Comparison of ENCODE assay signal across 9 cellular contexts in the genomic region with DNA sequence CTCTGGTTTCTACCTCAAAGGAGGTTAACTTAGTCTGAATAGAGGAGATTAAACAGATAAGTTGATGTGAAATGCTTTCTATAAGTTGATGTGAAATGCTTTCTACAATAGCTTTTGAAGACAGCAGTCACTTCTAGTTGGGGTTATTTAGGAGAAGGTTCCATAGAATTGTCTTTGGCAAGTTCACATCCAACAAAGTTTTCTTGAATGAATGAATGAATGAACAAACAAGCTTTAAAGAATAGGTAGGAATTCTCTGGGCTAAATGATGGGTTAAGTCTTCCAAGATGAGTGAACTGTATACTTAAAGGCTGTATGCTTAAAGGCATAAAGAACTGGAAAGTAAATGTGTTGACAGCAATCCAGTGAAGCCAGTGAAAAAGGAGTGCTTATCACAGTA. TPM values are rescaled to one million over a fixed set of nuclear protein-coding genes. Genes with fewer than 3 reads are reported as not detected.
DNase-seq lines count a peak whose midpoint lies in the region; ATAC-seq and TF ChIP-seq lines count a peak whose summit lies in the region.
"Had no signal": no experiment of that assay in that cellular context is flagged by ENCODE, and none has a peak within 500 bp of the region (broad histone marks: within the 10 kb centered on the region; RNA-seq: fewer than 3 reads in every experiment).

No MANE protein-coding gene starts in this region.

- H3K4me1 ChIP-seq in BLaER1 (peaks cover 27% of the 10 kb centered on the region), HUES64 (ENCODE audit: insufficient read depth, low read length) (peaks cover 13% of the 10 kb centered on the region)

- DNase-seq in astrocyte of the spinal cord (ENCODE audit: low read depth, low spot score) (no peak), mesothelial cell of epicardium (ENCODE audit: low spot score in 2 of 2, unreplicated experiment in 2 of 2) (no peak), LoVo (ENCODE audit: low spot score) (no peak), ecto neural progenitor cell (ENCODE audit: low spot score) (no peak)

- peak overlapping the region; percentile 94 for H3K4me3 Mint-ChIP-seq in mesothelial cell of epicardium

- ATAC-seq in GM19351 (IDR thresholded peaks at IDR 0.05; ENCODE audit: unreplicated experiment) (no peak), HG02571 (IDR thresholded peaks at IDR 0.05; ENCODE audit: unreplicated experiment) (no peak)

- H3K36me3 ChIP-seq in BLaER1 (peaks cover 38% of the 10 kb centered on the region), HUES64 (ENCODE audit: insufficient read depth, low read length) (peaks cover 32% of the 10 kb centered on the region)

- H3K27me3 ChIP-seq in BLaER1: no peaks in the 10 kb centered on the region
- peaks cover 9% of the 10 kb centered on the region; the same call in 1 of the 2 replicates for H3K27me3 ChIP-seq in HUES64 (ENCODE audit: insufficient read depth, low read length)
- H3K27me3 ChIP-seq: tibial nerve had no signal

- peak overlapping the region; percentile 80 for H3K4me2 ChIP-seq in BLaER1

- no peaks in the 10 kb centered on the region for H3K9me3 ChIP-seq in BLaER1
- no peaks in the 10 kb centered on the region for H3K9me3 ChIP-seq in HUES64 (ENCODE audit: insufficient read depth, low read depth, low read length)
- H3K9me3 ChIP-seq: tibial nerve had no signal

- H3K4me3 ChIP-seq in BLaER1: peak overlapping the region; percentile 78
- peak overlapping the region; percentile 73 for H3K4me3 ChIP-seq in HUES64 (ENCODE audit: low read length)
- peak overlapping the region; percentile 79 for H3K4me3 ChIP-seq in astrocyte of the spinal cord (ENCODE audit: low read depth, low read length)

- in situ Hi-C loops in astrocyte of the spinal cord (cut with HindIII; ENCODE audit: low sequenced_read_pairs): no loop called here

- H3K27ac ChIP-seq in BLaER1 (no peak overlapping the region), HUES64 (ENCODE audit: low read depth, low read length) (no peak overlapping the region)

- H3K36me3 Mint-ChIP-seq in mesothelial cell of epicardium: peaks cover 13% of the 10 kb centered on the region

- no peaks in the 10 kb centered on the region for H3K9me3 Mint-ChIP-seq in mesothelial cell of epicardium

- H4K20me1 ChIP-seq in BLaER1: peaks cover 51% of the 10 kb centered on the region

- no peaks in the 10 kb centered on the region for H3K27me3 Mint-ChIP-seq in mesothelial cell of epicardium (ENCODE audit: low read depth)

- H3K27ac Mint-ChIP-seq in mesothelial cell of epicardium: no peak overlapping the region

- TF ChIP-seq CTCF in astrocyte of the spinal cord (IDR thresholded peaks at IDR 0.05; ENCODE audit: low read depth, low read length) (no peak), mesothelial cell of epicardium (IDR thresholded peaks at IDR 0.05; ENCODE audit: unreplicated experiment) (no peak)

- H3K4me1 Mint-ChIP-seq in mesothelial cell of epicardium: peaks cover 22% of the 10 kb centered on the region

- H3K9ac ChIP-seq in BLaER1: 0 out of 2 replicates have a peak overlapping the region, but pooled peaks have one; percentile 92
- H3K9ac ChIP-seq in HUES64 (ENCODE audit: low read depth, low read length): no peak overlapping the region

RNA-seq across cellular contexts. Expression of a gene that starts 1.9 kb away (rescaled TPM):
- polyA plus RNA-seq in HUES64 (2013, experiment 1 of 2): 33.6 TPM
- polyA plus RNA-seq in HUES64 (2013, experiment 2 of 2): 29.7 TPM
- 67.3 to 71.1 TPM (median 70.2 TPM) in 3 replicates for total RNA-seq in mesothelial cell of epicardium

RNA-seq across cellular contexts. Expression of a gene that starts 18.5 kb away (rescaled TPM):
- polyA plus RNA-seq in HUES64 (2013, experiment 1 of 2): 8.8 TPM
- 9.1 TPM for polyA plus RNA-seq in HUES64 (2013, experiment 2 of 2)
- 8.9 to 10.4 TPM (median 10.3 TPM) in 3 replicates for total RNA-seq in mesothelial cell of epicardium
